In genomic region chr3:150303776-150304175, GRCh38 we compare ENCODE assay signal across 8 cellular contexts.
DNase-seq lines count a peak whose midpoint lies in the region; ATAC-seq and TF ChIP-seq lines count a peak whose summit lies in the region.

No MANE protein-coding gene starts in this region.

- TF ChIP-seq EP300 in gastroesophageal sphincter (IDR thresholded peaks at IDR 0.05) = no peak

- no peaks in the 10 kb centered on the region for H3K4me1 Mint-ChIP-seq in activated CD8-positive, alpha-beta T cell treated with anti-CD3 and anti-CD28 coated beads for 36 hours (ENCODE audit: low read depth)
- H3K4me1 Mint-ChIP-seq in activated CD8-positive, alpha-beta T cell treated with anti-CD3 and anti-CD28 coated beads, Interleukin-2, amount 10 ng/mL, durations not matched to agents 7 days and 5 days (ENCODE audit: low read depth) = no peaks in the 10 kb centered on the region
- no peaks in the 10 kb centered on the region for H3K4me1 Mint-ChIP-seq in central memory CD8-positive, alpha-beta T cell
- H3K4me1 Mint-ChIP-seq in stimulated activated naive B cell treated with anti-CD40 and anti-IgM and Interleukin-4, amounts not matched to agents 10 μg/mL and 1 μg/mL and 100 μg/mL, for 72 hours = peaks cover 0 to 2% of the 10 kb centered on the region in 2 donors
- H3K4me1 Mint-ChIP-seq in activated T-helper 2 cell treated with anti-CD3 and anti-CD28 coated beads, Interferon-gamma antibody, Interleukin-2, Interleukin-4, amounts not matched to agents 10 μg/mL and 5 μg/mL and 100 μg/mL, durations not matched to agents 14 hours and 24 hours and 36 hours (ENCODE audit: low read depth) = no peaks in the 10 kb centered on the region

- no peak overlapping the region for H3K4me3 Mint-ChIP-seq in activated CD8-positive, alpha-beta T cell treated with anti-CD3 and anti-CD28 coated beads for 36 hours
- no peak overlapping the region for H3K4me3 Mint-ChIP-seq in activated CD8-positive, alpha-beta T cell treated with anti-CD3 and anti-CD28 coated beads, Interleukin-2, amount 10 ng/mL, durations not matched to agents 7 days and 5 days
- H3K4me3 Mint-ChIP-seq in central memory CD8-positive, alpha-beta T cell = no peak overlapping the region
- H3K4me3 Mint-ChIP-seq in stimulated activated naive B cell treated with anti-CD40 and anti-IgM and Interleukin-4, amounts not matched to agents 10 μg/mL and 1 μg/mL and 100 μg/mL, for 72 hours = no peak overlapping the region
- H3K4me3 Mint-ChIP-seq in activated T-helper 2 cell treated with anti-CD3 and anti-CD28 coated beads, Interferon-gamma antibody, Interleukin-2, Interleukin-4, amounts not matched to agents 10 μg/mL and 5 μg/mL and 100 μg/mL, durations not matched to agents 14 hours and 24 hours and 36 hours (ENCODE audit: low read depth) = no peak overlapping the region

- no peaks in the 10 kb centered on the region for H3K36me3 Mint-ChIP-seq in activated CD8-positive, alpha-beta T cell treated with anti-CD3 and anti-CD28 coated beads for 36 hours (ENCODE audit: low read depth)
- no peaks in the 10 kb centered on the region for H3K36me3 Mint-ChIP-seq in activated CD8-positive, alpha-beta T cell treated with anti-CD3 and anti-CD28 coated beads, Interleukin-2, amount 10 ng/mL, durations not matched to agents 7 days and 5 days (ENCODE audit: low read depth)
- H3K36me3 Mint-ChIP-seq in central memory CD8-positive, alpha-beta T cell (ENCODE audit: insufficient read depth) = no peaks in the 10 kb centered on the region
- no peaks in the 10 kb centered on the region for H3K36me3 Mint-ChIP-seq in stimulated activated naive B cell treated with anti-CD40 and anti-IgM and Interleukin-4, amounts not matched to agents 10 μg/mL and 1 μg/mL and 100 μg/mL, for 72 hours
- H3K36me3 Mint-ChIP-seq in activated T-helper 2 cell treated with anti-CD3 and anti-CD28 coated beads, Interferon-gamma antibody, Interleukin-2, Interleukin-4, amounts not matched to agents 10 μg/mL and 5 μg/mL and 100 μg/mL, durations not matched to agents 14 hours and 24 hours and 36 hours (ENCODE audit: low read depth) = no peaks in the 10 kb centered on the region

- H3K4me3 ChIP-seq in Jurkat, Clone E6-1 (ENCODE audit: low read length) = no peak overlapping the region
- H3K4me3 ChIP-seq in gastroesophageal sphincter = no peak overlapping the region

- peaks cover 0 to 5% (median 0%) of the 10 kb centered on the region in 3 donors for H3K4me1 ChIP-seq in gastroesophageal sphincter

- H3K9me3 ChIP-seq in gastroesophageal sphincter = no peaks in the 10 kb centered on the region

- peak; percentile 67 for ATAC-seq in activated CD8-positive, alpha-beta T cell treated with anti-CD3 and anti-CD28 coated beads for 36 hours
- no peak for ATAC-seq in activated CD8-positive, alpha-beta T cell treated with anti-CD3 and anti-CD28 coated beads, Interleukin-2, amount 10 ng/mL, durations not matched to agents 7 days and 5 days
- ATAC-seq in central memory CD8-positive, alpha-beta T cell (replicated peaks; ENCODE audit: extremely low read depth, poor library complexity, severe bottlenecking) = peak; percentile 36
- ATAC-seq in stimulated activated naive B cell treated with anti-CD40 and anti-IgM and Interleukin-4, amounts not matched to agents 10 μg/mL and 1 μg/mL and 100 μg/mL, for 72 hours (replicated peaks) = peak; percentile 44 to 66
- ATAC-seq in sciatic nerve (no peak), gastroesophageal sphincter (no peak)

- H3K36me3 ChIP-seq in gastroesophageal sphincter = no peaks in the 10 kb centered on the region

- no peak overlapping the region for H3K27ac Mint-ChIP-seq in activated CD8-positive, alpha-beta T cell treated with anti-CD3 and anti-CD28 coated beads for 36 hours
- H3K27ac Mint-ChIP-seq in activated CD8-positive, alpha-beta T cell treated with anti-CD3 and anti-CD28 coated beads, Interleukin-2, amount 10 ng/mL, durations not matched to agents 7 days and 5 days = no peak overlapping the region
- H3K27ac Mint-ChIP-seq in central memory CD8-positive, alpha-beta T cell (ENCODE audit: low read depth) = no peak overlapping the region
- no peak overlapping the region for H3K27ac Mint-ChIP-seq in stimulated activated naive B cell treated with anti-CD40 and anti-IgM and Interleukin-4, amounts not matched to agents 10 μg/mL and 1 μg/mL and 100 μg/mL, for 72 hours
- H3K27ac Mint-ChIP-seq in activated T-helper 2 cell treated with anti-CD3 and anti-CD28 coated beads, Interferon-gamma antibody, Interleukin-2, Interleukin-4, amounts not matched to agents 10 μg/mL and 5 μg/mL and 100 μg/mL, durations not matched to agents 14 hours and 24 hours and 36 hours = no peak overlapping the region

- TF ChIP-seq CTCF in activated CD8-positive, alpha-beta T cell treated with anti-CD3 and anti-CD28 coated beads for 36 hours (IDR thresholded peaks at IDR 0.05) = no peak
- peak in 1 of 4 experiments; percentile 9 for TF ChIP-seq CTCF in gastroesophageal sphincter (IDR thresholded peaks at IDR 0.05)

- TF ChIP-seq POLR2A in gastroesophageal sphincter (IDR thresholded peaks at IDR 0.05) = no peak

- POLR2A ChIA-PET in activated CD8-positive, alpha-beta T cell treated with anti-CD3 and anti-CD28 coated beads for 36 hours (lab: Charles Lee) = no interaction called here
- POLR2A ChIA-PET in activated CD8-positive, alpha-beta T cell treated with anti-CD3 and anti-CD28 coated beads, Interleukin-2, amount 10 ng/mL, durations not matched to agents 7 days and 5 days (lab: Charles Lee) = no interaction called here

- 74 to 87% methylated on average over 3 of the region's 3 CpGs for WGBS in gastroesophageal sphincter (ENCODE audit: low coverage in 1 of 2), 2 donors

- H3K27me3 Mint-ChIP-seq in activated CD8-positive, alpha-beta T cell treated with anti-CD3 and anti-CD28 coated beads for 36 hours = peaks cover 35% of the 10 kb centered on the region
- H3K27me3 Mint-ChIP-seq in activated CD8-positive, alpha-beta T cell treated with anti-CD3 and anti-CD28 coated beads, Interleukin-2, amount 10 ng/mL, durations not matched to agents 7 days and 5 days (ENCODE audit: low read depth) = peaks cover 39% of the 10 kb centered on the region
- peaks cover 72% of the 10 kb centered on the region for H3K27me3 Mint-ChIP-seq in central memory CD8-positive, alpha-beta T cell
- H3K27me3 Mint-ChIP-seq in stimulated activated naive B cell treated with anti-CD40 and anti-IgM and Interleukin-4, amounts not matched to agents 10 μg/mL and 1 μg/mL and 100 μg/mL, for 72 hours = peaks cover 16 to 22% of the 10 kb centered on the region in 2 donors
- H3K27me3 Mint-ChIP-seq in activated T-helper 2 cell treated with anti-CD3 and anti-CD28 coated beads, Interferon-gamma antibody, Interleukin-2, Interleukin-4, amounts not matched to agents 10 μg/mL and 5 μg/mL and 100 μg/mL, durations not matched to agents 14 hours and 24 hours and 36 hours (ENCODE audit: low read depth) = peaks cover 44% of the 10 kb centered on the region

- H3K27ac ChIP-seq in gastroesophageal sphincter = no peak overlapping the region

- peak; percentile 40 for DNase-seq in activated CD8-positive, alpha-beta T cell treated with anti-CD3 and anti-CD28 coated beads for 36 hours
- no peak for DNase-seq in activated CD8-positive, alpha-beta T cell treated with anti-CD3 and anti-CD28 coated beads, Interleukin-2, amount 10 ng/mL, durations not matched to agents 7 days and 5 days
- DNase-seq in Jurkat, Clone E6-1 (ENCODE audit: low read depth, low spot score) = peak; percentile 11
- no peak for DNase-seq in central memory CD8-positive, alpha-beta T cell (ENCODE audit: low spot score in 2 of 2)
- no peak for DNase-seq in stimulated activated naive B cell treated with anti-CD40 and anti-IgM and Interleukin-4, amounts not matched to agents 10 μg/mL and 1 μg/mL and 100 μg/mL, for 72 hours
- DNase-seq in activated T-helper 2 cell treated with anti-CD3 and anti-CD28 coated beads, Interferon-gamma antibody, Interleukin-2, Interleukin-4, amounts not matched to agents 10 μg/mL and 5 μg/mL and 100 μg/mL, durations not matched to agents 14 hours and 24 hours and 36 hours (ENCODE audit: low spot score) = no peak
- DNase-seq in sciatic nerve (ENCODE audit: low spot score) = no peak

- CTCF ChIA-PET in activated CD8-positive, alpha-beta T cell treated with anti-CD3 and anti-CD28 coated beads for 36 hours (lab: Charles Lee) = interaction anchor here (0.7 to 1.3 kb wide), 4 partner anchors 10 to 55 kb away, joined by 3 to 4 read pairs (median 3); no protein-coding TSS in a partner anchor
- CTCF ChIA-PET in activated CD8-positive, alpha-beta T cell treated with anti-CD3 and anti-CD28 coated beads, Interleukin-2, amount 10 ng/mL, durations not matched to agents 7 days and 5 days (lab: Charles Lee) = interaction anchor here (1.0 kb wide), 1 partner anchor 18 kb away, joined by 3 read pairs; no protein-coding TSS in a partner anchor

- intact Hi-C loops in activated CD8-positive, alpha-beta T cell treated with anti-CD3 and anti-CD28 coated beads for 36 hours (cut with micrococcal nuclease) = no loop called here
- intact Hi-C loops in activated T-helper 2 cell treated with anti-CD3 and anti-CD28 coated beads, Interferon-gamma antibody, Interleukin-2, Interleukin-4, amounts not matched to agents 10 μg/mL and 5 μg/mL and 100 μg/mL, durations not matched to agents 14 hours and 24 hours and 36 hours (cut with micrococcal nuclease) = loop anchor here (5.0 kb wide), 2 partner anchors 104 to 194 kb away; partner anchors contain the start of gene TSC22D2
- intact Hi-C loops in sciatic nerve (cut with DNase I) = no loop called here

- no peaks in the 10 kb centered on the region for H3K9me3 Mint-ChIP-seq in activated CD8-positive, alpha-beta T cell treated with anti-CD3 and anti-CD28 coated beads for 36 hours
- H3K9me3 Mint-ChIP-seq in activated CD8-positive, alpha-beta T cell treated with anti-CD3 and anti-CD28 coated beads, Interleukin-2, amount 10 ng/mL, durations not matched to agents 7 days and 5 days (ENCODE audit: insufficient read depth) = no peaks in the 10 kb centered on the region
- H3K9me3 Mint-ChIP-seq in central memory CD8-positive, alpha-beta T cell = no peaks in the 10 kb centered on the region
- H3K9me3 Mint-ChIP-seq in stimulated activated naive B cell treated with anti-CD40 and anti-IgM and Interleukin-4, amounts not matched to agents 10 μg/mL and 1 μg/mL and 100 μg/mL, for 72 hours = no peaks in the 10 kb centered on the region
- no peaks in the 10 kb centered on the region for H3K9me3 Mint-ChIP-seq in activated T-helper 2 cell treated with anti-CD3 and anti-CD28 coated beads, Interferon-gamma antibody, Interleukin-2, Interleukin-4, amounts not matched to agents 10 μg/mL and 5 μg/mL and 100 μg/mL, durations not matched to agents 14 hours and 24 hours and 36 hours

- no peaks in the 10 kb centered on the region for H3K27me3 ChIP-seq in gastroesophageal sphincter

Comparison
In these comparisons a context has a peak if more than half of its experiments do, and no peak if none do; other contexts are left out.
1. ATAC-seq: peak in activated CD8-positive, alpha-beta T cell treated with anti-CD3 and anti-CD28 coated beads for 36 hours (single experiment), central memory CD8-positive, alpha-beta T cell (single experiment) and stimulated activated naive B cell treated with anti-CD40 and anti-IgM and Interleukin-4, amounts not matched to agents 10 μg/mL and 1 μg/mL and 100 μg/mL, for 72 hours (2 of 2); none in activated CD8-positive, alpha-beta T cell treated with anti-CD3 and anti-CD28 coated beads, Interleukin-2, amount 10 ng/mL, durations not matched to agents 7 days and 5 days (single experiment), sciatic nerve (single experiment) and gastroesophageal sphincter (single experiment).
2. DNase-seq: peak in activated CD8-positive, alpha-beta T cell treated with anti-CD3 and anti-CD28 coated beads for 36 hours (single experiment) and Jurkat, Clone E6-1 (single experiment); none in activated CD8-positive, alpha-beta T cell treated with anti-CD3 and anti-CD28 coated beads, Interleukin-2, amount 10 ng/mL, durations not matched to agents 7 days and 5 days (single experiment), central memory CD8-positive, alpha-beta T cell (0 of 2), stimulated activated naive B cell treated with anti-CD40 and anti-IgM and Interleukin-4, amounts not matched to agents 10 μg/mL and 1 μg/mL and 100 μg/mL, for 72 hours (single experiment), activated T-helper 2 cell treated with anti-CD3 and anti-CD28 coated beads, Interferon-gamma antibody, Interleukin-2, Interleukin-4, amounts not matched to agents 10 μg/mL and 5 μg/mL and 100 μg/mL, durations not matched to agents 14 hours and 24 hours and 36 hours (single experiment) and sciatic nerve (single experiment).